23 cellular contexts compared by ENCODE assay signal in genomic region chr7:142647749-142648148, GRCh38.
"Had no signal": no experiment of that assay in that cellular context is flagged by ENCODE, and none has a peak within 500 bp of the region (broad histone marks: within the 10 kb centered on the region; RNA-seq: fewer than 3 reads in every experiment).

No MANE protein-coding gene starts in this region.

- H3K36me3 Mint-ChIP-seq: immature natural killer cell had no signal

- H3K9me3 ChIP-seq: neutrophil, psoas muscle, right lobe of liver, spleen, stomach, thoracic aorta, transverse colon had no signal

- H3K9me3 Mint-ChIP-seq: dendritic cell treated with granulocyte-macrophage colony-stimulating factor and Interleukin-4, amounts not matched to agents 40 ng/mL and 50 ng/mL, for 4 days; naive thymus-derived CD8-positive, alpha-beta T cell had no signal

- ATAC-seq: foreskin keratinocyte; left cardiac atrium; left ventricle myocardium superior; naive thymus-derived CD8-positive, alpha-beta T cell; psoas muscle; right lobe of liver had no signal

- H3K4me3 Mint-ChIP-seq: dendritic cell treated with granulocyte-macrophage colony-stimulating factor and Interleukin-4, amounts not matched to agents 40 ng/mL and 50 ng/mL, for 4 days; endodermal cell; immature natural killer cell; naive thymus-derived CD8-positive, alpha-beta T cell had no signal

- H3K4me1 ChIP-seq: foreskin keratinocyte, right lobe of liver, stomach, transverse colon had no signal

- H3K27ac ChIP-seq: foreskin keratinocyte, neutrophil, psoas muscle, right lobe of liver, spleen, stomach, thoracic aorta, transverse colon had no signal

- H3K36me3 ChIP-seq: neutrophil, right lobe of liver, spleen, stomach, thoracic aorta, transverse colon had no signal

- H3K4me3 ChIP-seq: psoas muscle, right lobe of liver, spleen, stomach, thoracic aorta, transverse colon had no signal

- H3K27me3 ChIP-seq: right lobe of liver had no signal

- H3K27ac Mint-ChIP-seq: dendritic cell treated with granulocyte-macrophage colony-stimulating factor and Interleukin-4, amounts not matched to agents 40 ng/mL and 50 ng/mL, for 4 days; endodermal cell; immature natural killer cell had no signal

- DNase-seq: endodermal cell; erythroblast; foreskin keratinocyte; immature natural killer cell; kidney; left cardiac atrium; left ventricle myocardium superior; mesendoderm; naive thymus-derived CD8-positive, alpha-beta T cell; psoas muscle; retina; right lobe of liver; spleen; stimulated activated CD4-positive, alpha-beta T cell treated with anti-CD3 and anti-CD28 coated beads, Interleukin-15, amount 100 ng/mL, for 24 hours; stimulated activated CD4-positive, alpha-beta T cell treated with anti-CD3 and anti-CD28 coated beads, Interleukin-1b, Interleukin-23, amount 100 ng/mL, for 48 hours; stimulated activated CD4-positive, alpha-beta T cell treated with anti-CD3 and anti-CD28 coated beads, Interleukin-4, amount 100 ng/mL, for 24 hours; stimulated activated naive CD4-positive, alpha-beta T cell; stomach; substantia nigra; transverse colon had no signal
